Comparison of ENCODE assay signal across 12 cellular contexts in the genomic region with DNA sequence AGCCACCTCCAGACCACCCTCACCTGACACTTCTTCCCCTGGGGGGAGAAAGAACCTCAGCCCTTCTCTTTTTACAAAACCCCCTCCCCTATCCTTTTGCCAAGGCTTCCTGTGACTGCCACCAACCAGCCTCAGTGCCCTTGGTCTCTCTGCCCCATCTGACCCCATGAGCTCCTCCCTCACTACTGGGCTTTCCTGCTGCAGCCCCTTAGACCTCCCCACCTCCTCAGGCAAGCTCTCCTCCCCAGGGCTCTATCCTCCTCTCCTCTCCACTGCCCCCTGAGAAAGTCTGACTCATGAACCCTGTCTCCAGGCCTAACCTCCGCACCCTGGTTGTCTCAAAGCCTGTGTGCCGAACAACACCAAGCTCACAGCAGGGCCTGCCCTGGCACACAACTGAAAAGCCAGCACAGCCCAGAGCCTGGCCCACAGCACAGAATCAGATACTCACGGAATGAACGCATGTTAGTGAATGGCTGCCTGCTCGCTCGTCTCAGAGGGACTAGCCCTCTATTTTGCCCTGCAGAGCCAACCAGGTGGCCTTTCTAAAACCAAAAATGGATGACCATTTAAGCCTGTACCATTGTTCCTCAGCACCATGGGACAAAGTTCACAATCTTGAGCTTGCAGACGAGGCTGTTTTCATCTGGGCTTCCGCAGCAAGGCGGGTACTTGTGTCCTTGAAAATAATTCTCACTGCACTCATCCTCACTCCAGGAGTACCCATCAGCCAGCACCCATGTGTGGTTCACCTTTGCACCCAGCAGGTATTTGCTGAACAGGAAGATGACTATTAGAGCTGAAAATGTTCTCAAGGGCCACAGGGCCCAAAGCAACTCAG. TPM values are rescaled to one million over a fixed set of nuclear protein-coding genes. Genes with fewer than 3 reads are reported as not detected.
DNase-seq lines count a peak whose midpoint lies in the region; ATAC-seq, FAIRE-seq and TF ChIP-seq lines count a peak whose summit lies in the region.
"Had no signal": no experiment of that assay in that cellular context is flagged by ENCODE, and none has a peak within 500 bp of the region (broad histone marks: within the 10 kb centered on the region; RNA-seq: fewer than 3 reads in every experiment).

No MANE protein-coding gene starts in this region.

- H4K20me1 ChIP-seq in OCI-LY3 (ENCODE audit: insufficient read depth, low read length) = no peaks in the 10 kb centered on the region

- H3K36me3 Mint-ChIP-seq in activated CD4-positive, alpha-beta T cell treated with anti-CD3 and anti-CD28 coated beads, Interleukin-2, amount 10 ng/mL, durations not matched to agents 7 days and 5 days (ENCODE audit: low read depth) = no peaks in the 10 kb centered on the region
- no peaks in the 10 kb centered on the region for H3K36me3 Mint-ChIP-seq in immature natural killer cell

- H3K4me3 ChIP-seq in OCI-LY3 (ENCODE audit: low read length) = peak overlapping the region; percentile 88; the same call in 1 of the 2 replicates
- H3K4me3 ChIP-seq in kidney (ENCODE audit: low read length in 2 of 2) = peak overlapping the region; percentile 69 to 79
- H3K4me3 ChIP-seq in suprapubic skin = peak overlapping the region; percentile 73

- no peak overlapping the region for H3K27ac ChIP-seq in OCI-LY3 (ENCODE audit: low read length)
- H3K27ac ChIP-seq in kidney (ENCODE audit: low read depth in 2 of 2, low read length in 2 of 2) = peak overlapping the region; percentile 94 to 95
- peak overlapping the region; percentile 35 for H3K27ac ChIP-seq in suprapubic skin

- peaks cover 63% of the 10 kb centered on the region for H3K27me3 Mint-ChIP-seq in activated CD4-positive, alpha-beta T cell treated with anti-CD3 and anti-CD28 coated beads, Interleukin-2, amount 10 ng/mL, durations not matched to agents 7 days and 5 days
- peaks cover 4 to 25% (median 13%) of the 10 kb centered on the region in 3 donors for H3K27me3 Mint-ChIP-seq in immature natural killer cell (ENCODE audit: low read depth in 3 of 3)

- intact Hi-C loops in kidney (cut with DNase I) = no loop called here

- FAIRE-seq in kidney (lab: Jason Lieb, UNC) = no peak

- TF ChIP-seq CTCF in OCI-LY3 (IDR thresholded peaks at IDR 0.05; ENCODE audit: low read depth, low read length) (no peak), kidney (IDR thresholded peaks at IDR 0.05; ENCODE audit: borderline replicate concordance, extremely low read depth, insufficient read depth) (no peak), suprapubic skin (IDR thresholded peaks at IDR 0.05) (no peak)

- H2AFZ ChIP-seq in OCI-LY3 (ENCODE audit: low read depth, low read length) = no peak overlapping the region

- no peak for TF ChIP-seq POLR2A in suprapubic skin (IDR thresholded peaks at IDR 0.05)

- CTCF ChIA-PET in activated CD4-positive, alpha-beta T cell treated with anti-CD3 and anti-CD28 coated beads, Interleukin-2, amount 10 ng/mL, durations not matched to agents 7 days and 5 days (lab: Charles Lee) = interaction anchor here (1.6 kb wide), 1 partner anchor 10 kb away, joined by 5 read pairs; no protein-coding TSS in a partner anchor

- DNase-seq in activated CD4-positive, alpha-beta T cell treated with anti-CD3 and anti-CD28 coated beads, Interleukin-2, amount 10 ng/mL, durations not matched to agents 7 days and 5 days = no peak
- DNase-seq in activated CD4-positive, alpha-beta T cell treated with anti-CD3 and anti-CD28 coated beads for 4 hours = no peak
- DNase-seq in kidney (no peak), suprapubic skin (ENCODE audit: low spot score in 2 of 2) (no peak), immature natural killer cell (no peak)
- DNase-seq: activated effector memory CD4-positive, alpha-beta T cell treated with Interleukin-2 at 50 U/mL for 16 hours; NCI-H1105 treated with DMSO at 0.1 percent for 48 hours had no signal

- no peaks in the 10 kb centered on the region for H3K9me3 Mint-ChIP-seq in activated CD4-positive, alpha-beta T cell treated with anti-CD3 and anti-CD28 coated beads, Interleukin-2, amount 10 ng/mL, durations not matched to agents 7 days and 5 days
- H3K9me3 Mint-ChIP-seq in immature natural killer cell = no peaks in the 10 kb centered on the region

- H3K27me3 ChIP-seq in OCI-LY3 (ENCODE audit: low read depth, low read length) = no peaks in the 10 kb centered on the region
- peaks cover 16% of the 10 kb centered on the region for H3K27me3 ChIP-seq in suprapubic skin

- H3K4me2 ChIP-seq in OCI-LY3 (ENCODE audit: low read length) = peak overlapping the region; percentile 87

- peaks cover 3% of the 10 kb centered on the region for H3K4me1 Mint-ChIP-seq in activated CD4-positive, alpha-beta T cell treated with anti-CD3 and anti-CD28 coated beads, Interleukin-2, amount 10 ng/mL, durations not matched to agents 7 days and 5 days
- H3K4me1 Mint-ChIP-seq in immature natural killer cell = peaks cover 6 to 13% of the 10 kb centered on the region in 2 donors

- H3K79me2 ChIP-seq in OCI-LY3 (ENCODE audit: low read length) = no peaks in the 10 kb centered on the region

- POLR2A ChIA-PET in activated CD4-positive, alpha-beta T cell treated with anti-CD3 and anti-CD28 coated beads, Interleukin-2, amount 10 ng/mL, durations not matched to agents 7 days and 5 days (lab: Charles Lee) = no interaction called here

- H3K4me1 ChIP-seq in OCI-LY3 (ENCODE audit: low read length) (peaks cover 36% of the 10 kb centered on the region), kidney (ENCODE audit: control insufficient read depth in 1 of 2, insufficient read depth in 1 of 2, low read depth in 1 of 2, low read length in 2 of 2) (peaks cover 14 to 22% of the 10 kb centered on the region in 2 donors), suprapubic skin (peaks cover 17% of the 10 kb centered on the region)

- ATAC-seq in GM19324 (IDR thresholded peaks at IDR 0.05; ENCODE audit: low FRiP score, unreplicated experiment) (no peak), HG02981 (IDR thresholded peaks at IDR 0.05; ENCODE audit: unreplicated experiment) (no peak)
- ATAC-seq: esophagus mucosa had no signal

- peak overlapping the region; percentile 46 for H3K27ac Mint-ChIP-seq in activated CD4-positive, alpha-beta T cell treated with anti-CD3 and anti-CD28 coated beads, Interleukin-2, amount 10 ng/mL, durations not matched to agents 7 days and 5 days
- no peak overlapping the region for H3K27ac Mint-ChIP-seq in immature natural killer cell

- no peak for TF ChIP-seq EP300 in suprapubic skin (IDR thresholded peaks at IDR 0.05)

- no peak overlapping the region for H3K9ac ChIP-seq in OCI-LY3 (ENCODE audit: low read length)
- H3K9ac ChIP-seq in kidney (ENCODE audit: low read length in 2 of 2) = peak overlapping the region in 1 of 2 donors; percentile 77

- H3K36me3 ChIP-seq in OCI-LY3 (replicated peaks; ENCODE audit: low read depth, low read length) = no peaks in the 10 kb centered on the region
- H3K36me3 ChIP-seq in kidney (ENCODE audit: control insufficient read depth in 1 of 2, insufficient read depth in 2 of 2, low read length in 2 of 2) = no peaks in the 10 kb centered on the region
- no peaks in the 10 kb centered on the region for H3K36me3 ChIP-seq in suprapubic skin

- peak overlapping the region; percentile 65 for H3K4me3 Mint-ChIP-seq in activated CD4-positive, alpha-beta T cell treated with anti-CD3 and anti-CD28 coated beads, Interleukin-2, amount 10 ng/mL, durations not matched to agents 7 days and 5 days
- peak overlapping the region in 1 of 5 donors; percentile 44 for H3K4me3 Mint-ChIP-seq in immature natural killer cell

- H3K9me3 ChIP-seq in OCI-LY3 (ENCODE audit: insufficient read depth, low read length) = no peaks in the 10 kb centered on the region
- no peaks in the 10 kb centered on the region for H3K9me3 ChIP-seq in kidney (ENCODE audit: control insufficient read depth in 1 of 2, low read length in 2 of 2)
- no peaks in the 10 kb centered on the region for H3K9me3 ChIP-seq in suprapubic skin

- 89% methylated on average over 8 of the region's 9 CpGs for WGBS in suprapubic skin

RNA-seq across cellular contexts. Expression of gene CHDH, which starts 1.7 kb away (rescaled TPM):
- total RNA-seq in activated CD4-positive, alpha-beta T cell treated with anti-CD3 and anti-CD28 coated beads, Interleukin-2, amount 10 ng/mL, durations not matched to agents 7 days and 5 days = under 1 TPM; 0.40 to 0.79 TPM
- total RNA-seq in kidney = 33.4 TPM
- polyA plus RNA-seq in kidney (ENCODE audit: insufficient read depth, low read depth, low replicate concordance) = 26.5 TPM
- total RNA-seq in suprapubic skin = 10 to 100 TPM in 2 of 4 donors, 1 to 10 TPM in 2; 6.0 to 26.4 (median 9.3) TPM
- polyA plus RNA-seq in immature natural killer cell = not detected

RNA-seq across cellular contexts. Expression of gene IL17RB, which starts 1.9 kb away (rescaled TPM):
- 1 to 10 TPM; 2.9 to 3.7 TPM for total RNA-seq in activated CD4-positive, alpha-beta T cell treated with anti-CD3 and anti-CD28 coated beads, Interleukin-2, amount 10 ng/mL, durations not matched to agents 7 days and 5 days
- total RNA-seq in kidney (27.7 TPM), suprapubic skin (1 to 10 TPM; 1.7 to 5.1 (median 2.2) TPM)
- polyA plus RNA-seq in kidney (ENCODE audit: insufficient read depth, low read depth, low replicate concordance) (87.4 TPM), immature natural killer cell (1 to 10 TPM in 1 of 3 donors, under 1 TPM in 1, not detected in 1; 0.79 to 1.2 TPM)
- polyA plus RNA-seq: AG04450 had no signal

RNA-seq across cellular contexts. Expression of gene ACTR8, which starts 37.5 kb away (rescaled TPM):
- total RNA-seq in activated CD4-positive, alpha-beta T cell treated with anti-CD3 and anti-CD28 coated beads, Interleukin-2, amount 10 ng/mL, durations not matched to agents 7 days and 5 days = 10 to 100 TPM; 35.2 to 39.9 TPM
- total RNA-seq in kidney = 29.6 TPM
- polyA plus RNA-seq in kidney (ENCODE audit: insufficient read depth, low read depth, low replicate concordance) = 20.4 TPM
- 10 to 100 TPM; 15.0 to 21.3 (median 15.8) TPM for total RNA-seq in suprapubic skin
- polyA plus RNA-seq in immature natural killer cell = 10 to 100 TPM; 20.7 to 28.0 (median 22.5) TPM

RNA-seq across cellular contexts. Expression of gene SELENOK, which starts 47.2 kb away (rescaled TPM):
- 10 to 100 TPM; 39.8 to 48.0 TPM for total RNA-seq in activated CD4-positive, alpha-beta T cell treated with anti-CD3 and anti-CD28 coated beads, Interleukin-2, amount 10 ng/mL, durations not matched to agents 7 days and 5 days
- total RNA-seq in kidney (51.0 TPM), suprapubic skin (10 to 100 TPM; 36.5 to 48.1 (median 45.4) TPM)
- polyA plus RNA-seq in kidney (ENCODE audit: insufficient read depth, low read depth, low replicate concordance) (106 TPM), immature natural killer cell (100 to 1,000 TPM; 140 to 207 (median 188) TPM)
